ENCODE assay signal across 1 cellular context in genomic region chr16:46784569-46784968, GRCh38. TPM values are rescaled to one million over a fixed set of nuclear protein-coding genes. Genes with fewer than 3 reads are reported as not detected.
"Had no signal": no experiment of that assay in that cellular context is flagged by ENCODE, and none has a peak within 500 bp of the region (broad histone marks: within the 10 kb centered on the region; RNA-seq: fewer than 3 reads in every experiment).

No MANE protein-coding gene starts in this region.

RNA-seq across cellular contexts. Expression of gene MYLK3, which starts 36.4 kb away (rescaled TPM):
- total RNA-seq: ascending aorta had no signal
